11 cellular contexts compared by ENCODE assay signal in genomic region chr11:121964591-121964990, GRCh38.
DNase-seq lines count a peak whose midpoint lies in the region; ATAC-seq and TF ChIP-seq lines count a peak whose summit lies in the region.
"Had no signal": no experiment of that assay in that cellular context is flagged by ENCODE, and none has a peak within 500 bp of the region (broad histone marks: within the 10 kb centered on the region; RNA-seq: fewer than 3 reads in every experiment).

No MANE protein-coding gene starts in this region.

- H3K9me3 ChIP-seq in PC-9 (ENCODE audit: insufficient read depth, low read depth) (no peaks in the 10 kb centered on the region), fibroblast of lung (ENCODE audit: control insufficient read depth, insufficient read depth, low read depth, low read length) (no peaks in the 10 kb centered on the region), gastrocnemius medialis (no peaks in the 10 kb centered on the region)

- TF ChIP-seq POLR2A in gastrocnemius medialis (IDR thresholded peaks at IDR 0.05), result no peak

- H3K27me3 ChIP-seq in PC-9 (ENCODE audit: insufficient read depth, low read depth) (no peaks in the 10 kb centered on the region), fibroblast of lung (ENCODE audit: control insufficient read depth, insufficient read depth, low read length) (no peaks in the 10 kb centered on the region), gastrocnemius medialis (no peaks in the 10 kb centered on the region)

- H3K79me2 ChIP-seq in PC-9 (ENCODE audit: low read depth), result no peaks in the 10 kb centered on the region
- no peaks in the 10 kb centered on the region for H3K79me2 ChIP-seq in fibroblast of lung (ENCODE audit: control insufficient read depth, insufficient read depth, low read length)

- peak overlapping the region; percentile 8; the same call in 1 of the 2 replicates for H3K4me2 ChIP-seq in PC-9
- no peak overlapping the region for H3K4me2 ChIP-seq in fibroblast of lung (ENCODE audit: extremely low read depth, insufficient read depth, low read length)

- no peak overlapping the region for H3K4me3 ChIP-seq in PC-9
- H3K4me3 ChIP-seq in fibroblast of lung (replicated peaks in 1 of 4; ENCODE audit: control extremely low read depth in 1 of 4, insufficient read depth in 1 of 4, low read depth in 3 of 4, low read length in 4 of 4), result no peak overlapping the region
- H3K4me3 ChIP-seq in gastrocnemius medialis, result no peak overlapping the region

- no peaks in the 10 kb centered on the region for H3K36me3 ChIP-seq in PC-9 (ENCODE audit: low read depth)
- H3K36me3 ChIP-seq in fibroblast of lung (ENCODE audit: control insufficient read depth, insufficient read depth, low read length), result no peaks in the 10 kb centered on the region
- H3K36me3 ChIP-seq in gastrocnemius medialis, result no peaks in the 10 kb centered on the region

- CTCF ChIA-PET in PC-9 (lab: Charles Lee), result no interaction called here

- DNase-seq in G401 (ENCODE audit: low spot score) (peak; percentile 23), PC-9 (no peak), fibroblast of lung (ENCODE audit: low read depth in 2 of 2) (peak; percentile 26 to 48), gastrocnemius medialis (peak; percentile 7 to 35), substantia nigra (lab: John Stamatoyannopoulos, UW) (no peak), UCSD-AML1 (lab: John Stamatoyannopoulos, UW; ENCODE audit: unreplicated experiment) (no peak)
- DNase-seq in activated CD4-positive, alpha-beta T cell treated with anti-CD3 and anti-CD28 coated beads for 48 hours, result no peak
- DNase-seq: activated naive CD4-positive, alpha-beta T cell; NCI-H1436 treated with DMSO at 0.1 percent for 48 hours; NCI-H82 had no signal

- peak; percentile 56 to 88 for ATAC-seq in gastrocnemius medialis
- ATAC-seq: naive thymus-derived CD8-positive, alpha-beta T cell had no signal

- no peaks in the 10 kb centered on the region; the same call in 1 of the 2 replicates for H3F3A ChIP-seq in PC-9 (ENCODE audit: insufficient read depth, low read depth)

- intact Hi-C loops in PC-9 (cut with micrococcal nuclease; ENCODE audit: unreplicated experiment), result no loop called here
- intact Hi-C loops in gastrocnemius medialis (cut with DNase I; ENCODE audit: low total_unique reads), result no loop called here

- H3K9ac ChIP-seq in fibroblast of lung (ENCODE audit: insufficient read depth, low read length), result no peak overlapping the region

- H3K4me1 ChIP-seq in PC-9 (replicated peaks; ENCODE audit: insufficient read depth) (peaks cover 11% of the 10 kb centered on the region), fibroblast of lung (ENCODE audit: control insufficient read depth, extremely low read depth, insufficient read depth, low read length) (peaks cover 8% of the 10 kb centered on the region), gastrocnemius medialis (peaks cover 8 to 13% of the 10 kb centered on the region in 2 donors)

- no peak overlapping the region for H2AFZ ChIP-seq in PC-9
- H2AFZ ChIP-seq in fibroblast of lung (ENCODE audit: low read length), result no peak overlapping the region

- H3K27ac ChIP-seq in PC-9 (no peak overlapping the region), fibroblast of lung (ENCODE audit: insufficient read depth, low read length) (no peak overlapping the region), gastrocnemius medialis (no peak overlapping the region), substantia nigra (ENCODE audit: low read depth, low read length, poor library complexity, severe bottlenecking) (no peak overlapping the region)

- H3K9me2 ChIP-seq in PC-9 (ENCODE audit: insufficient read depth), result no peaks in the 10 kb centered on the region

- in situ Hi-C loops in G401 (cut with HindIII; ENCODE audit: low sequenced_read_pairs), result no loop called here
- in situ Hi-C loops in gastrocnemius medialis (cut with MboI; ENCODE audit: low sequenced_read_pairs in 4 of 4), result no loop called here

- POLR2A ChIA-PET in PC-9 (lab: Charles Lee; ENCODE audit: unreplicated experiment), result no interaction called here

- no peaks in the 10 kb centered on the region for H4K20me1 ChIP-seq in PC-9 (ENCODE audit: insufficient read depth)
- H4K20me1 ChIP-seq in fibroblast of lung (ENCODE audit: control insufficient read depth, extremely low read depth, insufficient read depth, low read length), result no peaks in the 10 kb centered on the region

- TF ChIP-seq CTCF in PC-9 (conservative IDR thresholded peaks at IDR 0.05) (no peak), fibroblast of lung (conservative IDR thresholded peaks at IDR 0.05 in 1 of 2, IDR thresholded peaks at IDR 0.05 in 1 of 2; ENCODE audit: low read depth in 1 of 2, low read length in 2 of 2) (no peak), gastrocnemius medialis (IDR thresholded peaks at IDR 0.05 in 4 of 5, conservative IDR thresholded peaks at IDR 0.05 in 1 of 5) (no peak)

- BruUV-seq in PC-9 (replicated peaks; lab: Mats Ljungman, UMichigan), result no TSS peak

Comparison
In these comparisons a context has a peak if more than half of its experiments do, and no peak if none do; other contexts are left out.
1. DNase-seq: peak in G401 (single experiment), fibroblast of lung (2 of 2) and gastrocnemius medialis (2 of 2); none in PC-9 (0 of 2), substantia nigra (0 of 49), UCSD-AML1 (single experiment) and activated CD4-positive, alpha-beta T cell treated with anti-CD3 and anti-CD28 coated beads for 48 hours (single experiment).